1 cellular context compared by ENCODE assay signal in the genomic region with DNA sequence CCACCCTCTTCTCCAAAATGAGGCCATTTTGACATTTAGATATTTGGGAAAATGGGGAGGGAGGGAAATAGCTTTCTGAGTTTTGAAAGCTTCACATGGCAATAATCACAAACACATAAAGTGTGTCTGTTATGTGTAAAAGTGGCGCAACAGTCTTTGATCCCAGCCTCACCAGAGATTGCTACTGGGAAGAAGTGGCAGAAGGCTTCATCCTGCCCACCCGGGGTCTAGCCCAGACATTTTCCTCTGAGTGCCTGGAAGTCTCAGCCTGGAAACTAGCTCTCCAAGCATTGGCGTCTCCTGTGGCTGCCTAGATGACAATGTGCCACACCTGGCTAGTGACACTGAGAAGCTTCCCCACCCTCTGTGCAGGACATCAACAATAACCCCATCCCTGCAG.
TF ChIP-seq lines count a peak whose summit lies in the region.

No MANE protein-coding gene starts in this region.

TF ChIP-seq in GM23338, 12 proteins besides CTCF, POLR2A, EP300 and RAD21 (continued from another document):
- TF ChIP-seq, protein P1, sequence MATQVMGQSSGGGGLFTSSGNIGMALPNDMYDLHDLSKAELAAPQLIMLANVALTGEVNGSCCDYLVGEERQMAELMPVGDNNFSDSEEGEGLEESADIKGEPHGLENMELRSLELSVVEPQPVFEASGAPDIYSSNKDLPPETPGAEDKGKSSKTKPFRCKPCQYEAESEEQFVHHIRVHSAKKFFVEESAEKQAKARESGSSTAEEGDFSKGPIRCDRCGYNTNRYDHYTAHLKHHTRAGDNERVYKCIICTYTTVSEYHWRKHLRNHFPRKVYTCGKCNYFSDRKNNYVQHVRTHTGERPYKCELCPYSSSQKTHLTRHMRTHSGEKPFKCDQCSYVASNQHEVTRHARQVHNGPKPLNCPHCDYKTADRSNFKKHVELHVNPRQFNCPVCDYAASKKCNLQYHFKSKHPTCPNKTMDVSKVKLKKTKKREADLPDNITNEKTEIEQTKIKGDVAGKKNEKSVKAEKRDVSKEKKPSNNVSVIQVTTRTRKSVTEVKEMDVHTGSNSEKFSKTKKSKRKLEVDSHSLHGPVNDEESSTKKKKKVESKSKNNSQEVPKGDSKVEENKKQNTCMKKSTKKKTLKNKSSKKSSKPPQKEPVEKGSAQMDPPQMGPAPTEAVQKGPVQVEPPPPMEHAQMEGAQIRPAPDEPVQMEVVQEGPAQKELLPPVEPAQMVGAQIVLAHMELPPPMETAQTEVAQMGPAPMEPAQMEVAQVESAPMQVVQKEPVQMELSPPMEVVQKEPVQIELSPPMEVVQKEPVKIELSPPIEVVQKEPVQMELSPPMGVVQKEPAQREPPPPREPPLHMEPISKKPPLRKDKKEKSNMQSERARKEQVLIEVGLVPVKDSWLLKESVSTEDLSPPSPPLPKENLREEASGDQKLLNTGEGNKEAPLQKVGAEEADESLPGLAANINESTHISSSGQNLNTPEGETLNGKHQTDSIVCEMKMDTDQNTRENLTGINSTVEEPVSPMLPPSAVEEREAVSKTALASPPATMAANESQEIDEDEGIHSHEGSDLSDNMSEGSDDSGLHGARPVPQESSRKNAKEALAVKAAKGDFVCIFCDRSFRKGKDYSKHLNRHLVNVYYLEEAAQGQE (IDR thresholded peaks at IDR 0.05; ENCODE audit: unreplicated experiment) = no peak
- no peak for TF ChIP-seq STAT1 (IDR thresholded peaks at IDR 0.05; ENCODE audit: unreplicated experiment)
- TF ChIP-seq, protein P2, sequence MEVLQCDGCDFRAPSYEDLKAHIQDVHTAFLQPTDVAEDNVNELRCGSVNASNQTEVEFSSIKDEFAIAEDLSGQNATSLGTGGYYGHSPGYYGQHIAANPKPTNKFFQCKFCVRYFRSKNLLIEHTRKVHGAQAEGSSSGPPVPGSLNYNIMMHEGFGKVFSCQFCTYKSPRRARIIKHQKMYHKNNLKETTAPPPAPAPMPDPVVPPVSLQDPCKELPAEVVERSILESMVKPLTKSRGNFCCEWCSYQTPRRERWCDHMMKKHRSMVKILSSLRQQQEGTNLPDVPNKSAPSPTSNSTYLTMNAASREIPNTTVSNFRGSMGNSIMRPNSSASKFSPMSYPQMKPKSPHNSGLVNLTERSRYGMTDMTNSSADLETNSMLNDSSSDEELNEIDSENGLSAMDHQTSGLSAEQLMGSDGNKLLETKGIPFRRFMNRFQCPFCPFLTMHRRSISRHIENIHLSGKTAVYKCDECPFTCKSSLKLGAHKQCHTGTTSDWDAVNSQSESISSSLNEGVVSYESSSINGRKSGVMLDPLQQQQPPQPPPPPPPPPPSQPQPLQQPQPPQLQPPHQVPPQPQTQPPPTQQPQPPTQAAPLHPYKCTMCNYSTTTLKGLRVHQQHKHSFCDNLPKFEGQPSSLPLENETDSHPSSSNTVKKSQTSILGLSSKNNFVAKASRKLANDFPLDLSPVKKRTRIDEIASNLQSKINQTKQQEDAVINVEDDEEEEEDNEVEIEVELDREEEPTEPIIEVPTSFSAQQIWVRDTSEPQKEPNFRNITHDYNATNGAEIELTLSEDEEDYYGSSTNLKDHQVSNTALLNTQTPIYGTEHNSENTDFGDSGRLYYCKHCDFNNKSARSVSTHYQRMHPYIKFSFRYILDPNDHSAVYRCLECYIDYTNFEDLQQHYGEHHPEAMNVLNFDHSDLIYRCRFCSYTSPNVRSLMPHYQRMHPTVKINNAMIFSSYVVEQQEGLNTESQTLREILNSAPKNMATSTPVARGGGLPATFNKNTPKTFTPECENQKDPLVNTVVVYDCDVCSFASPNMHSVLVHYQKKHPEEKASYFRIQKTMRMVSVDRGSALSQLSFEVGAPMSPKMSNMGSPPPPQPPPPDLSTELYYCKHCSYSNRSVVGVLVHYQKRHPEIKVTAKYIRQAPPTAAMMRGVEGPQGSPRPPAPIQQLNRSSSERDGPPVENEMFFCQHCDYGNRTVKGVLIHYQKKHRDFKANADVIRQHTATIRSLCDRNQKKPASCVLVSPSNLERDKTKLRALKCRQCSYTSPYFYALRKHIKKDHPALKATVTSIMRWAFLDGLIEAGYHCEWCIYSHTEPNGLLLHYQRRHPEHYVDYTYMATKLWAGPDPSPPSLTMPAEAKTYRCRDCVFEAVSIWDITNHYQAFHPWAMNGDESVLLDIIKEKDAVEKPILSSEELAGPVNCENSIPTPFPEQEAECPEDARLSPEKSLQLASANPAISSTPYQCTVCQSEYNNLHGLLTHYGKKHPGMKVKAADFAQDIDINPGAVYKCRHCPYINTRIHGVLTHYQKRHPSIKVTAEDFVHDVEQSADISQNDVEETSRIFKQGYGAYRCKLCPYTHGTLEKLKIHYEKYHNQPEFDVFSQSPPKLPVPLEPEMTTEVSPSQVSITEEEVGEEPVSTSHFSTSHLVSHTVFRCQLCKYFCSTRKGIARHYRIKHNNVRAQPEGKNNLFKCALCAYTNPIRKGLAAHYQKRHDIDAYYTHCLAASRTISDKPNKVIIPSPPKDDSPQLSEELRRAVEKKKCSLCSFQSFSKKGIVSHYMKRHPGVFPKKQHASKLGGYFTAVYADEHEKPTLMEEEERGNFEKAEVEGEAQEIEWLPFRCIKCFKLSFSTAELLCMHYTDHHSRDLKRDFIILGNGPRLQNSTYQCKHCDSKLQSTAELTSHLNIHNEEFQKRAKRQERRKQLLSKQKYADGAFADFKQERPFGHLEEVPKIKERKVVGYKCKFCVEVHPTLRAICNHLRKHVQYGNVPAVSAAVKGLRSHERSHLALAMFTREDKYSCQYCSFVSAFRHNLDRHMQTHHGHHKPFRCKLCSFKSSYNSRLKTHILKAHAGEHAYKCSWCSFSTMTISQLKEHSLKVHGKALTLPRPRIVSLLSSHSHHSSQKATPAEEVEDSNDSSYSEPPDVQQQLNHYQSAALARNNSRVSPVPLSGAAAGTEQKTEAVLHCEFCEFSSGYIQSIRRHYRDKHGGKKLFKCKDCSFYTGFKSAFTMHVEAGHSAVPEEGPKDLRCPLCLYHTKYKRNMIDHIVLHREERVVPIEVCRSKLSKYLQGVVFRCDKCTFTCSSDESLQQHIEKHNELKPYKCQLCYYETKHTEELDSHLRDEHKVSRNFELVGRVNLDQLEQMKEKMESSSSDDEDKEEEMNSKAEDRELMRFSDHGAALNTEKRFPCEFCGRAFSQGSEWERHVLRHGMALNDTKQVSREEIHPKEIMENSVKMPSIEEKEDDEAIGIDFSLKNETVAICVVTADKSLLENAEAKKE (CRISPR knock-in tag; IDR thresholded peaks at IDR 0.05) = no peak
- no peak for TF ChIP-seq ZNF114 (CRISPR knock-in tag; IDR thresholded peaks at IDR 0.05)
- no peak for TF ChIP-seq EZH2phosphoT487 (IDR thresholded peaks at IDR 0.05; ENCODE audit: unreplicated experiment)
- no peak for TF ChIP-seq CREB1 (CRISPR knock-in tag; IDR thresholded peaks at IDR 0.05; ENCODE audit: low read depth)
- TF ChIP-seq, protein P3, sequence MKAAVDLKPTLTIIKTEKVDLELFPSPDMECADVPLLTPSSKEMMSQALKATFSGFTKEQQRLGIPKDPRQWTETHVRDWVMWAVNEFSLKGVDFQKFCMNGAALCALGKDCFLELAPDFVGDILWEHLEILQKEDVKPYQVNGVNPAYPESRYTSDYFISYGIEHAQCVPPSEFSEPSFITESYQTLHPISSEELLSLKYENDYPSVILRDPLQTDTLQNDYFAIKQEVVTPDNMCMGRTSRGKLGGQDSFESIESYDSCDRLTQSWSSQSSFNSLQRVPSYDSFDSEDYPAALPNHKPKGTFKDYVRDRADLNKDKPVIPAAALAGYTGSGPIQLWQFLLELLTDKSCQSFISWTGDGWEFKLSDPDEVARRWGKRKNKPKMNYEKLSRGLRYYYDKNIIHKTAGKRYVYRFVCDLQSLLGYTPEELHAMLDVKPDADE (IDR thresholded peaks at IDR 0.05) = no peak
TF ChIP-seq in GM23338: peak in this region for 0.
